In genomic region chr12:120076651-120077050, GRCh38 we compare ENCODE assay signal across 21 cellular contexts.
"Had no signal": no experiment of that assay in that cellular context is flagged by ENCODE, and none has a peak within 500 bp of the region (broad histone marks: within the 10 kb centered on the region; RNA-seq: fewer than 3 reads in every experiment).

No MANE protein-coding gene starts in this region.

- DNase-seq: activated CD4-positive, alpha-beta memory T cell treated with anti-CD3 and anti-CD28 coated beads, Interleukin-2, amount 10 ng/mL, durations not matched to agents 7 days and 5 days; activated CD4-positive, alpha-beta T cell treated with anti-CD3 and anti-CD28 coated beads, Interleukin-2, amount 10 ng/mL, durations not matched to agents 24 days and 14 days; activated CD4-positive, CD25-positive, alpha-beta regulatory T cell treated with anti-CD3 and anti-CD28 coated beads, Interleukin-2, amount 50 U/mL, for 72 hours; activated naive CD4-positive, alpha-beta T cell treated with anti-CD3 and anti-CD28 coated beads for 36 hours; central memory CD4-positive, alpha-beta T cell; left lung; lower lobe of right lung; mesenchymal stem cell; natural killer cell; right cardiac atrium; stimulated activated CD4-positive, alpha-beta T cell treated with anti-CD3 and anti-CD28 coated beads, Interleukin-2, amount 100 ng/mL, for 48 hours; stimulated activated naive CD8-positive, alpha-beta T cell treated with anti-CD3 and anti-CD28 coated beads, Interleukin-15, Interleukin-2, amounts not matched to agents 100 U/mL and 50 U/mL, for 24 hours; SW 1271; T1000; upper lobe of left lung had no signal

- H3K9me3 Mint-ChIP-seq: activated CD4-positive, alpha-beta memory T cell treated with anti-CD3 and anti-CD28 coated beads, Interleukin-2, amount 10 ng/mL, durations not matched to agents 7 days and 5 days; activated CD4-positive, alpha-beta T cell treated with anti-CD3 and anti-CD28 coated beads, Interleukin-2, amount 10 ng/mL, durations not matched to agents 24 days and 14 days; dendritic cell treated with granulocyte-macrophage colony-stimulating factor and Interleukin-4, amounts not matched to agents 40 ng/mL and 50 ng/mL, for 4 days; natural killer cell; neural progenitor cell; T-helper 1 cell treated with Interleukin-12 subunit alpha and Interleukin-12 subunit beta and Interleukin-4 antibody, amounts not matched to agents 30 μg/mL and 1 μg/mL, for 36 hours had no signal

- H3K4me1 ChIP-seq: breast epithelium, left lung, lower lobe of right lung, neural progenitor cell had no signal

- ATAC-seq: left lung; lower lobe of right lung; natural killer cell; right cardiac atrium; stimulated activated naive CD8-positive, alpha-beta T cell treated with anti-CD3 and anti-CD28 coated beads, Interleukin-15, Interleukin-2, amounts not matched to agents 100 U/mL and 50 U/mL, for 24 hours had no signal

- H3K4me3 Mint-ChIP-seq: activated CD4-positive, alpha-beta memory T cell treated with anti-CD3 and anti-CD28 coated beads, Interleukin-2, amount 10 ng/mL, durations not matched to agents 7 days and 5 days; activated CD4-positive, alpha-beta T cell treated with anti-CD3 and anti-CD28 coated beads, Interleukin-2, amount 10 ng/mL, durations not matched to agents 24 days and 14 days; activated naive CD4-positive, alpha-beta T cell treated with anti-CD3 and anti-CD28 coated beads for 36 hours; dendritic cell treated with granulocyte-macrophage colony-stimulating factor and Interleukin-4, amounts not matched to agents 40 ng/mL and 50 ng/mL, for 4 days; natural killer cell; neural progenitor cell; T-helper 1 cell treated with Interleukin-12 subunit alpha and Interleukin-12 subunit beta and Interleukin-4 antibody, amounts not matched to agents 30 μg/mL and 1 μg/mL, for 36 hours had no signal

- H3K4me2 ChIP-seq: neural progenitor cell had no signal

- H3K27me3 ChIP-seq: breast epithelium, left lung, neural progenitor cell, upper lobe of left lung had no signal

- H3K27ac Mint-ChIP-seq: activated CD4-positive, alpha-beta memory T cell treated with anti-CD3 and anti-CD28 coated beads, Interleukin-2, amount 10 ng/mL, durations not matched to agents 7 days and 5 days; activated naive CD4-positive, alpha-beta T cell treated with anti-CD3 and anti-CD28 coated beads for 36 hours; dendritic cell treated with granulocyte-macrophage colony-stimulating factor and Interleukin-4, amounts not matched to agents 40 ng/mL and 50 ng/mL, for 4 days; natural killer cell; neural progenitor cell; T-helper 1 cell treated with Interleukin-12 subunit alpha and Interleukin-12 subunit beta and Interleukin-4 antibody, amounts not matched to agents 30 μg/mL and 1 μg/mL, for 36 hours had no signal

- H3K27ac ChIP-seq: breast epithelium, epithelial cell of prostate, left lung, lower lobe of right lung, neural progenitor cell, thoracic aorta, upper lobe of left lung had no signal

- H3K27me3 Mint-ChIP-seq: activated CD4-positive, alpha-beta memory T cell treated with anti-CD3 and anti-CD28 coated beads, Interleukin-2, amount 10 ng/mL, durations not matched to agents 7 days and 5 days; activated CD4-positive, alpha-beta T cell treated with anti-CD3 and anti-CD28 coated beads, Interleukin-2, amount 10 ng/mL, durations not matched to agents 24 days and 14 days had no signal

- H3K36me3 ChIP-seq: breast epithelium, left lung, lower lobe of right lung, neural progenitor cell, thoracic aorta, upper lobe of left lung had no signal

- H3K4me3 ChIP-seq: breast epithelium, left lung, lower lobe of right lung, neural progenitor cell, thoracic aorta, upper lobe of left lung had no signal

- H3K36me3 Mint-ChIP-seq: natural killer cell had no signal

- H3K9ac ChIP-seq: neural progenitor cell had no signal

- H3K9me3 ChIP-seq: breast epithelium, left lung, lower lobe of right lung, thoracic aorta, upper lobe of left lung had no signal

- H3K4me1 Mint-ChIP-seq: natural killer cell had no signal
